In the genomic region with DNA sequence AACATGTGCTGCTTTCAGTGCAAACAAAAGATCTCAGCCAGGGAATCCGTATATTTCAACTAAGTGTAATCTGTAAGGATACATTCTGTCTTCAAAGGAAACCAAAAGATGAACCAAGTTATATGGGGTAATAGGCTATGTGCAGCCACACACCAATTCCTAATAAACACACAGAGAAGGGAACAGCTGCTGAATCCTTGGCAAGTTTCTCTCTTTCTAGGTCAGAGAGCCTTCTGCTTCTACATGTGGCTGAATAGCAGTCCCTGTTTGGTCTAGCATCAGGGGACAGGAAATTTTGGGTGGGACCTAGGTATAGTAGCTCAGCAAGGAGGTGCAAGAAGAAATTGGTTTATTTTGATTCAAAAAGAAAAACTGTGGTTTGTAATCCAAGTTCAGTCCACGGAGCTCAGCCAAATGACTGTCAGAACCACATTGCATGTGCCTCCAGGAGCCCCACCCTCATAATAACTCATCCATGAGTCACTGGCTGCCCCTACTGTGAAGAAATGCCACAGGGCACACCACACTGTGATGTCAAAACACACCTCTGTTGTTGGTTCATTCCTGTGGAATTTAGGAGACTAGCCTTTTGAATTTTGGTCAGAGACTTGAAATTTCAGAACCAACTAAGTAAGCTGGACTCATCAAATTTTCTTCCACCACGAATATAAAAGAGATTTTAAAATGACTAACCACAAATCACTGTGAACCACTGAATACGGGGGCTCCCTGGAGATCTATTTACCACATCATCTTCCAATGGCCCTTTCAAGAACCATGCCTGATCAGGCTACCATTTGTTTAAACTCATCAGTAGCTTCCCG, we compare ENCODE assay signal across 14 cellular contexts. TPM values are rescaled to one million over a fixed set of nuclear protein-coding genes. Genes with fewer than 3 reads are reported as not detected.
DNase-seq lines count a peak whose midpoint lies in the region; ATAC-seq and TF ChIP-seq lines count a peak whose summit lies in the region.
"Had no signal": no experiment of that assay in that cellular context is flagged by ENCODE, and none has a peak within 500 bp of the region (broad histone marks: within the 10 kb centered on the region; RNA-seq: fewer than 3 reads in every experiment).

No MANE protein-coding gene starts in this region.

- in situ Hi-C loops in SK-MEL-5 (cut with HindIII; ENCODE audit: low pct_unique_long_range_greater_than_20kb, low sequenced_read_pairs): no loop called here

- no peak for TF ChIP-seq CTCF in gastroesophageal sphincter (IDR thresholded peaks at IDR 0.05)

- H3K9me3 Mint-ChIP-seq in activated CD4-positive, alpha-beta T cell treated with anti-CD3 and anti-CD28 coated beads for 36 hours (ENCODE audit: low read depth): peaks cover 2% of the 10 kb centered on the region
- H3K9me3 Mint-ChIP-seq: activated B cell treated with CpG ODN at 0.5 μM for 24 hours had no signal

- H3K9me3 ChIP-seq in gastroesophageal sphincter: no peaks in the 10 kb centered on the region
- H3K9me3 ChIP-seq: BE2C, testis had no signal

- H3K4me3 ChIP-seq in gastroesophageal sphincter: no peak overlapping the region
- H3K4me3 ChIP-seq: testis had no signal

- TF ChIP-seq POLR2A in gastroesophageal sphincter (IDR thresholded peaks at IDR 0.05): no peak

- no peaks in the 10 kb centered on the region for H3K27me3 ChIP-seq in gastroesophageal sphincter
- H3K27me3 ChIP-seq: BE2C, testis had no signal

- POLR2A ChIA-PET in activated CD4-positive, alpha-beta T cell treated with anti-CD3 and anti-CD28 coated beads for 36 hours (lab: Charles Lee): interaction anchor here (0.5 kb wide), 1 partner anchor 20 kb away, joined by 4 read pairs; no protein-coding TSS in a partner anchor

- no peak for TF ChIP-seq EP300 in gastroesophageal sphincter (IDR thresholded peaks at IDR 0.05)

- CTCF ChIA-PET in activated CD4-positive, alpha-beta T cell treated with anti-CD3 and anti-CD28 coated beads for 36 hours (lab: Charles Lee): interaction anchor here (1.3 kb wide), 1 partner anchor 105 kb away, joined by 3 read pairs; no protein-coding TSS in a partner anchor

- ATAC-seq in activated CD4-positive, alpha-beta T cell treated with anti-CD3 and anti-CD28 coated beads for 36 hours: peak; percentile 61
- ATAC-seq in gastroesophageal sphincter: peak; percentile 82

- no peaks in the 10 kb centered on the region for H3K27me3 Mint-ChIP-seq in activated CD4-positive, alpha-beta T cell treated with anti-CD3 and anti-CD28 coated beads for 36 hours
- H3K27me3 Mint-ChIP-seq: activated B cell treated with CpG ODN at 0.5 μM for 24 hours; dendritic cell treated with granulocyte-macrophage colony-stimulating factor and Interleukin-4, amounts not matched to agents 40 ng/mL and 50 ng/mL, for 4 days had no signal

- no peaks in the 10 kb centered on the region for H3K36me3 ChIP-seq in gastroesophageal sphincter
- H3K36me3 ChIP-seq: BE2C had no signal

- no peaks in the 10 kb centered on the region for H3K36me3 Mint-ChIP-seq in activated CD4-positive, alpha-beta T cell treated with anti-CD3 and anti-CD28 coated beads for 36 hours (ENCODE audit: low read depth)

- H3K4me1 ChIP-seq in gastroesophageal sphincter: peaks cover 0 to 9% (median 0%) of the 10 kb centered on the region in 3 donors
- H3K4me1 ChIP-seq: BE2C, testis had no signal

- H3K4me3 Mint-ChIP-seq in activated CD4-positive, alpha-beta T cell treated with anti-CD3 and anti-CD28 coated beads for 36 hours: no peak overlapping the region
- H3K4me3 Mint-ChIP-seq: activated B cell treated with CpG ODN at 0.5 μM for 24 hours; dendritic cell treated with granulocyte-macrophage colony-stimulating factor and Interleukin-4, amounts not matched to agents 40 ng/mL and 50 ng/mL, for 4 days had no signal

- H3K27ac Mint-ChIP-seq in activated CD4-positive, alpha-beta T cell treated with anti-CD3 and anti-CD28 coated beads for 36 hours: no peak overlapping the region
- H3K27ac Mint-ChIP-seq: activated B cell treated with CpG ODN at 0.5 μM for 24 hours; dendritic cell treated with granulocyte-macrophage colony-stimulating factor and Interleukin-4, amounts not matched to agents 40 ng/mL and 50 ng/mL, for 4 days had no signal

- peak; percentile 33 for DNase-seq in activated CD4-positive, alpha-beta T cell treated with anti-CD3 and anti-CD28 coated beads for 36 hours
- DNase-seq in activated CD4-positive, alpha-beta T cell treated with anti-CD3 and anti-CD28 coated beads, Interleukin-2, amount 50 U/mL, for 1 hour: no peak
- DNase-seq in SK-MEL-5 (ENCODE audit: low read depth, low spot score): peak; percentile 56
- DNase-seq in stromal cell of bone marrow (ENCODE audit: low read depth): peak; percentile 88
- DNase-seq in HUDEP-2 (lab: John Stamatoyannopoulos, UW; ENCODE audit: unreplicated experiment in 76 of 76): no peak
- no peak for DNase-seq in NCI-H526 (lab: John Stamatoyannopoulos, UW)
- no peak for DNase-seq in occipital lobe (lab: John Stamatoyannopoulos, UW)
- DNase-seq: activated B cell treated with CpG ODN at 0.5 μM for 24 hours, BE2C, KG1, testis had no signal

- WGBS in gastroesophageal sphincter (ENCODE audit: low coverage in 1 of 2), 2 donors: 34 to 42% methylated on average over 5 of the region's 5 CpGs

- H3K27ac ChIP-seq in gastroesophageal sphincter: no peak overlapping the region
- H3K27ac ChIP-seq: testis had no signal

- H3K4me1 Mint-ChIP-seq in activated CD4-positive, alpha-beta T cell treated with anti-CD3 and anti-CD28 coated beads for 36 hours: no peaks in the 10 kb centered on the region

- intact Hi-C loops in activated CD4-positive, alpha-beta T cell treated with anti-CD3 and anti-CD28 coated beads for 36 hours (cut with DNase I, micrococcal nuclease): no loop called here

RNA-seq across cellular contexts. Expression of a gene that starts 21.1 kb away (rescaled TPM):
- 1 to 10 TPM; 1.1 to 1.3 TPM for total RNA-seq in activated CD4-positive, alpha-beta T cell treated with anti-CD3 and anti-CD28 coated beads for 36 hours
- total RNA-seq in SK-MEL-5 (2014; rRNA removed; shearing (Covaris generic)): 1.7 and 2.0 TPM in 2 replicates
- 0.18 and 0.47 TPM in 2 replicates for polyA plus RNA-seq in SK-MEL-5 (2015; cell fraction: cytosol; rRNA removed)
- 0.05 and 1.0 TPM in 2 replicates for polyA plus RNA-seq in SK-MEL-5 (2015; cell fraction: nucleus; rRNA removed)
- total RNA-seq in gastroesophageal sphincter: 10 to 100 TPM in 1 of 4 donors, 1 to 10 TPM in 3; 2.0 to 14.6 (median 5.3) TPM
- total RNA-seq in occipital lobe: 1.1 TPM
- total RNA-seq: activated B cell treated with CpG ODN at 0.5 μM for 24 hours had no signal
- polyA plus RNA-seq: neural cell had no signal

Comparison
In these comparisons a context has a peak if more than half of its experiments do, and no peak if none do; other contexts are left out.
1. DNase-seq: peak in activated CD4-positive, alpha-beta T cell treated with anti-CD3 and anti-CD28 coated beads for 36 hours (single experiment), SK-MEL-5 (single experiment) and stromal cell of bone marrow (single experiment); none in activated CD4-positive, alpha-beta T cell treated with anti-CD3 and anti-CD28 coated beads, Interleukin-2, amount 50 U/mL, for 1 hour (single experiment), HUDEP-2 (0 of 76), NCI-H526 (0 of 2) and occipital lobe (single experiment).